11 cellular contexts compared by ENCODE assay signal in genomic region chr16:279531-279930, GRCh38. TPM values are rescaled to one million over a fixed set of nuclear protein-coding genes. Genes with fewer than 3 reads are reported as not detected.
DNase-seq lines count a peak whose midpoint lies in the region; TF ChIP-seq lines count a peak whose summit lies in the region.
"Had no signal": no experiment of that assay in that cellular context is flagged by ENCODE, and none has a peak within 500 bp of the region (broad histone marks: within the 10 kb centered on the region; RNA-seq: fewer than 3 reads in every experiment).

No MANE protein-coding gene starts in this region.

- no peaks in the 10 kb centered on the region for H3K4me1 ChIP-seq in BE2C
- H3K4me1 ChIP-seq in Loucy (ENCODE audit: insufficient read depth, low read length, poor library complexity, severe bottlenecking) = peaks cover 8% of the 10 kb centered on the region
- no peaks in the 10 kb centered on the region for H3K4me1 ChIP-seq in osteoblast (ENCODE audit: insufficient read depth, low read length)
- peaks cover 0 to 34% (median 24%) of the 10 kb centered on the region in 4 donors for H3K4me1 ChIP-seq in tibial artery

- H3K36me3 ChIP-seq in BE2C (peaks cover 1% of the 10 kb centered on the region), Loucy (ENCODE audit: insufficient read depth, low read length) (no peaks in the 10 kb centered on the region), osteoblast (ENCODE audit: insufficient read depth, low read length) (no peaks in the 10 kb centered on the region), tibial artery (peaks cover 0 to 2% (median 0%) of the 10 kb centered on the region in 3 donors)

- no peaks in the 10 kb centered on the region for H3K9me2 ChIP-seq in Loucy (replicated peaks; ENCODE audit: low read depth, low read length)

- H3K4me3 ChIP-seq in BE2C (ENCODE audit: low read depth, low read length) (no peak overlapping the region; the same call in 1 of the 2 replicates), Loucy (ENCODE audit: low read length, poor library complexity, severe bottlenecking) (peak overlapping the region; percentile 43), dorsolateral prefrontal cortex (peak overlapping the region in 29 of 59 donors; percentile 21 to 69 (median 53)), osteoblast (ENCODE audit: insufficient read depth, low read length) (no peak overlapping the region), tibial artery (no peak overlapping the region)

- H3F3A ChIP-seq in Loucy (ENCODE audit: low read depth) = no peaks in the 10 kb centered on the region; the same call in 1 of the 2 replicates

- H3K9me3 ChIP-seq in BE2C = no peaks in the 10 kb centered on the region
- H3K9me3 ChIP-seq in Loucy (ENCODE audit: insufficient read depth, low read depth, low read length) = no peaks in the 10 kb centered on the region
- no peaks in the 10 kb centered on the region for H3K9me3 ChIP-seq in osteoblast (ENCODE audit: low read depth, low read length)
- no peaks in the 10 kb centered on the region for H3K9me3 ChIP-seq in tibial artery

- no peaks in the 10 kb centered on the region for H4K20me1 ChIP-seq in Loucy (ENCODE audit: insufficient read depth, low read length, poor library complexity, severe bottlenecking)
- H4K20me1 ChIP-seq in osteoblast (ENCODE audit: insufficient read depth, low read length) = no peaks in the 10 kb centered on the region

- no peak for TF ChIP-seq CTCF in BE2C (IDR thresholded peaks at IDR 0.05; ENCODE audit: low read depth, low read length)
- TF ChIP-seq CTCF in Loucy (conservative IDR thresholded peaks at IDR 0.05; ENCODE audit: low read length) = no peak
- no peak for TF ChIP-seq CTCF in dorsolateral prefrontal cortex (IDR thresholded peaks at IDR 0.05 in 54 of 56, conservative IDR thresholded peaks at IDR 0.05 in 2 of 56; ENCODE audit: low read depth in 1 of 56, partially characterized antibody in 56 of 56)
- TF ChIP-seq CTCF in osteoblast (IDR thresholded peaks at IDR 0.05; ENCODE audit: extremely low read depth, low read depth, low read length) = no peak
- TF ChIP-seq CTCF in tibial artery (IDR thresholded peaks at IDR 0.05) = no peak

- H3K9ac ChIP-seq in Loucy (ENCODE audit: low read depth, low read length, poor library complexity, severe bottlenecking) = peak overlapping the region; percentile 58

- intact Hi-C loops in dorsolateral prefrontal cortex (cut with DNase I) (loop anchor here in 1 of 2 donors (5.0 kb wide), 1 partner anchor 68 kb away; no protein-coding TSS in a partner anchor), tibial artery (cut with DNase I; ENCODE audit: low total_unique reads) (no loop called here)

- H3K27me3 ChIP-seq in BE2C = peaks cover 10% of the 10 kb centered on the region
- no peaks in the 10 kb centered on the region for H3K27me3 ChIP-seq in Loucy (ENCODE audit: insufficient read depth, low read length, poor library complexity, severe bottlenecking)
- H3K27me3 ChIP-seq in dorsolateral prefrontal cortex = peaks cover 0 to 12% (median 0%) of the 10 kb centered on the region in 45 donors
- peaks cover 30% of the 10 kb centered on the region for H3K27me3 ChIP-seq in osteoblast (ENCODE audit: insufficient read depth, low read length)
- peaks cover 0 to 63% of the 10 kb centered on the region in 2 donors for H3K27me3 ChIP-seq in tibial artery

- no peaks in the 10 kb centered on the region for H3K79me2 ChIP-seq in Loucy (ENCODE audit: insufficient read depth, low read length)
- no peaks in the 10 kb centered on the region for H3K79me2 ChIP-seq in osteoblast (ENCODE audit: insufficient read depth, low read length)

- H3K27ac ChIP-seq in dorsolateral prefrontal cortex = peak overlapping the region in 30 of 59 donors; percentile 27 to 90 (median 66)
- no peak overlapping the region for H3K27ac ChIP-seq in osteoblast (ENCODE audit: low read depth, low read length)
- no peak overlapping the region for H3K27ac ChIP-seq in tibial artery

- DNase-seq in BE2C (peak; percentile 11), dorsolateral prefrontal cortex (no peak), osteoblast (ENCODE audit: insufficient read length, low spot score, missing footprints) (peak; percentile 90), kidney glomerular epithelial cell (lab: John Stamatoyannopoulos, UW) (no peak), tibial artery (no peak)
- no peak for DNase-seq in stimulated activated naive CD4-positive, alpha-beta T cell treated with Interleukin-2 at 50 U/mL for 16 hours (lab: John Stamatoyannopoulos, UW)
- DNase-seq: NCI-H1048 had no signal

- H3K4me2 ChIP-seq in Loucy (ENCODE audit: low read depth, low read length, poor library complexity, severe bottlenecking) = peak overlapping the region; percentile 73
- H3K4me2 ChIP-seq in osteoblast (ENCODE audit: insufficient read depth, low read length) = no peak overlapping the region

- H2AFZ ChIP-seq in Loucy (ENCODE audit: low read length) = no peak overlapping the region
- H2AFZ ChIP-seq in osteoblast (ENCODE audit: low read length) = no peak overlapping the region

RNA-seq across cellular contexts. Expression of gene ARHGDIG, which starts 0.9 kb away (rescaled TPM):
- 25.3 TPM for polyA plus RNA-seq in BE2C (2012; ENCODE audit: insufficient read depth, insufficient read length, low read depth)
- total RNA-seq in dorsolateral prefrontal cortex = 100 to 1,000 TPM in 114 of 120 experiments, 10 to 100 TPM in 6; 59.2 to 224 (median 146) TPM
- total RNA-seq in osteoblast = not detected in 2 replicates
- total RNA-seq: PC-3 had no signal

RNA-seq across cellular contexts. Expression of gene PDIA2, which starts 3.4 kb away (rescaled TPM):
- 30.9 TPM for polyA plus RNA-seq in BE2C (2012; ENCODE audit: insufficient read depth, insufficient read length, low read depth)
- total RNA-seq in dorsolateral prefrontal cortex (100 to 1,000 TPM in 4 of 120 experiments, 10 to 100 TPM in 116; 26.8 to 130 (median 56.6) TPM), osteoblast (not detected in 2 replicates)
- total RNA-seq: PC-3 had no signal
- polyA plus RNA-seq: BJ had no signal

RNA-seq across cellular contexts. Expression of gene RGS11, which starts 3.8 kb away (rescaled TPM):
- polyA plus RNA-seq in BE2C (2012; ENCODE audit: insufficient read depth, insufficient read length, low read depth) = 29.9 TPM
- total RNA-seq in dorsolateral prefrontal cortex = 100 to 1,000 TPM in 11 of 120 experiments, 10 to 100 TPM in 109; 36.1 to 127 (median 67.0) TPM
- 0.36 and 0.59 TPM in 2 replicates for total RNA-seq in osteoblast
- total RNA-seq: K562 had no signal
- polyA plus RNA-seq: K562 had no signal

RNA-seq across cellular contexts. Expression of gene FAM234A, which starts 44.9 kb away (rescaled TPM):
- 92.3 TPM for polyA plus RNA-seq in BE2C (2012; ENCODE audit: insufficient read depth, insufficient read length, low read depth)
- total RNA-seq in dorsolateral prefrontal cortex = 10 to 100 TPM; 26.6 to 97.4 (median 44.0) TPM
- 86.0 and 113 TPM in 2 replicates for total RNA-seq in osteoblast

RNA-seq across cellular contexts. Expression of gene LUC7L, which starts 50.3 kb away (rescaled TPM):
- 147 TPM for polyA plus RNA-seq in BE2C (2012; ENCODE audit: insufficient read depth, insufficient read length, low read depth)
- total RNA-seq in dorsolateral prefrontal cortex (100 to 1,000 TPM in 115 of 120 experiments, 10 to 100 TPM in 5; 88.8 to 191 (median 130) TPM), osteoblast (44.8 and 46.0 TPM in 2 replicates)

Comparison
In these comparisons a context has a peak if more than half of its experiments do, and no peak if none do; other contexts are left out.
1. DNase-seq: peak in BE2C (single experiment) and osteoblast (single experiment); none in dorsolateral prefrontal cortex (0 of 10), stimulated activated naive CD4-positive, alpha-beta T cell treated with Interleukin-2 at 50 U/mL for 16 hours (single experiment), kidney glomerular epithelial cell (single experiment) and tibial artery (0 of 2).
2. H3K27ac ChIP-seq: peak in dorsolateral prefrontal cortex (30 of 59); none in osteoblast (single experiment) and tibial artery (0 of 2).
3. RNA of gene ARHGDIG, which starts 0.9 kb away (total RNA-seq): 59.2 to 224 TPM in dorsolateral prefrontal cortex; not detected in osteoblast; every median in the first group is over 10 times any median in the second.
4. RNA of gene PDIA2, which starts 3.4 kb away (total RNA-seq): 26.8 to 130 TPM in dorsolateral prefrontal cortex; not detected in osteoblast; every median in the first group is over 10 times any median in the second.
5. RNA of gene RGS11, which starts 3.8 kb away (total RNA-seq): 36.1 to 127 TPM in dorsolateral prefrontal cortex; 0.36 to 0.59 TPM in osteoblast; every median in the first group is over 10 times any median in the second.